Comparison of ENCODE assay signal across 7 cellular contexts in genomic region chr10:72340510-72340895, GRCh38. TPM values are rescaled to one million over a fixed set of nuclear protein-coding genes. Genes with fewer than 3 reads are reported as not detected.
DNase-seq lines count a peak whose midpoint lies in the region; ATAC-seq and TF ChIP-seq lines count a peak whose summit lies in the region.

No MANE protein-coding gene starts in this region.

- H3K27me3 ChIP-seq in effector memory CD4-positive, alpha-beta T cell (replicated peaks; ENCODE audit: control insufficient read depth, insufficient read depth, low read length, poor library complexity, severe bottlenecking), result no peaks in the 10 kb centered on the region
- H3K27me3 ChIP-seq in tibial artery, result no peaks in the 10 kb centered on the region

- CTCF ChIA-PET in activated CD8-positive, alpha-beta T cell treated with anti-CD3 and anti-CD28 coated beads for 36 hours (lab: Charles Lee), result interaction anchor here (0.6 to 10.9 kb wide), 19 partner anchors 9 to 292 kb away, joined by 3 to 164 read pairs (median 5); partner anchors contain the start of genes DDIT4 and DNAJB12

- peaks cover 23% of the 10 kb centered on the region for H3K4me1 ChIP-seq in effector memory CD4-positive, alpha-beta T cell (ENCODE audit: control insufficient read depth, insufficient read depth, low read length, poor library complexity, severe bottlenecking)
- peaks cover 6 to 31% (median 20%) of the 10 kb centered on the region in 4 donors for H3K4me1 ChIP-seq in tibial artery

- no peaks in the 10 kb centered on the region for H3K27me3 Mint-ChIP-seq in activated CD8-positive, alpha-beta T cell treated with anti-CD3 and anti-CD28 coated beads for 36 hours
- H3K27me3 Mint-ChIP-seq in naive B cell, result no peaks in the 10 kb centered on the region

- H3K4me3 Mint-ChIP-seq in activated CD8-positive, alpha-beta T cell treated with anti-CD3 and anti-CD28 coated beads for 36 hours, result no peak overlapping the region
- H3K4me3 Mint-ChIP-seq in naive B cell, result no peak overlapping the region

- peak overlapping the region; percentile 53 for H3K27ac Mint-ChIP-seq in activated CD8-positive, alpha-beta T cell treated with anti-CD3 and anti-CD28 coated beads for 36 hours
- peak overlapping the region in 4 of 6 donors; percentile 20 to 80 (median 53) for H3K27ac Mint-ChIP-seq in naive B cell

- peaks cover 42% of the 10 kb centered on the region for H3K36me3 ChIP-seq in effector memory CD4-positive, alpha-beta T cell (ENCODE audit: control insufficient read depth, insufficient read depth, low read length)
- H3K36me3 ChIP-seq in tibial artery, result peaks cover 61 to 77% (median 64%) of the 10 kb centered on the region in 3 donors

- H3K4me3 ChIP-seq in effector memory CD4-positive, alpha-beta T cell (ENCODE audit: insufficient read depth, low read depth, low read length, poor library complexity, severe bottlenecking), result no peak overlapping the region
- no peak overlapping the region for H3K4me3 ChIP-seq in tibial artery

- peaks cover 42% of the 10 kb centered on the region for H3K4me1 Mint-ChIP-seq in activated CD8-positive, alpha-beta T cell treated with anti-CD3 and anti-CD28 coated beads for 36 hours (ENCODE audit: low read depth)
- H3K4me1 Mint-ChIP-seq in naive B cell, result peaks cover 24 to 52% (median 46%) of the 10 kb centered on the region in 3 donors

- no peaks in the 10 kb centered on the region for H3K9me3 ChIP-seq in effector memory CD4-positive, alpha-beta T cell (ENCODE audit: control insufficient read depth, low read length)
- no peaks in the 10 kb centered on the region for H3K9me3 ChIP-seq in tibial artery

- DNase-seq in NAMALWA (ENCODE audit: low spot score), result peak; percentile 62
- peak; percentile 86 for DNase-seq in activated CD8-positive, alpha-beta T cell treated with anti-CD3 and anti-CD28 coated beads for 36 hours
- peak; percentile 56 to 65 (median 61) for DNase-seq in effector memory CD4-positive, alpha-beta T cell
- peak; percentile 75 for DNase-seq in naive B cell
- peak in 1 of 2 donors; percentile 77 for DNase-seq in tibial artery

- intact Hi-C loops in activated CD8-positive, alpha-beta T cell treated with anti-CD3 and anti-CD28 coated beads for 36 hours (cut with micrococcal nuclease), result no loop called here
- intact Hi-C loops in tibial artery (cut with DNase I; ENCODE audit: low total_unique reads), result loop anchor here (5.0 kb wide), 1 partner anchor 213 kb away; no protein-coding TSS in a partner anchor

- TF ChIP-seq CTCF in GM12873 (IDR thresholded peaks at IDR 0.05; ENCODE audit: insufficient read depth, low read depth, low read length, missing control alignments) (peak; percentile 99), tibial artery (IDR thresholded peaks at IDR 0.05) (peak; percentile 90 to 93)
- TF ChIP-seq CTCF in activated CD8-positive, alpha-beta T cell treated with anti-CD3 and anti-CD28 coated beads for 36 hours (IDR thresholded peaks at IDR 0.05), result peak; percentile 99

- peaks cover 40% of the 10 kb centered on the region for H3K36me3 Mint-ChIP-seq in activated CD8-positive, alpha-beta T cell treated with anti-CD3 and anti-CD28 coated beads for 36 hours (ENCODE audit: low read depth)
- H3K36me3 Mint-ChIP-seq in naive B cell, result peaks cover 0 to 13% of the 10 kb centered on the region in 2 donors

- ATAC-seq in activated CD8-positive, alpha-beta T cell treated with anti-CD3 and anti-CD28 coated beads for 36 hours, result peak; percentile 60
- ATAC-seq in naive B cell (ENCODE audit: low read depth in 2 of 2), result peak; percentile 59 to 69
- ATAC-seq in GM18520 (IDR thresholded peaks at IDR 0.05; ENCODE audit: unreplicated experiment), result no peak

- no peaks in the 10 kb centered on the region for H3K9me3 Mint-ChIP-seq in activated CD8-positive, alpha-beta T cell treated with anti-CD3 and anti-CD28 coated beads for 36 hours
- no peaks in the 10 kb centered on the region for H3K9me3 Mint-ChIP-seq in naive B cell

- H3K27ac ChIP-seq in effector memory CD4-positive, alpha-beta T cell (ENCODE audit: insufficient read depth, low read length, poor library complexity, severe bottlenecking), result no peak overlapping the region
- H3K27ac ChIP-seq in tibial artery, result peak overlapping the region in 1 of 2 donors; percentile 5

- POLR2A ChIA-PET in activated CD8-positive, alpha-beta T cell treated with anti-CD3 and anti-CD28 coated beads for 36 hours (lab: Charles Lee), result interaction anchor here (0.6 to 6.6 kb wide), 5 partner anchors 13 to 291 kb away, joined by 3 to 57 read pairs (median 4); partner anchors contain the start of genes ANAPC16, ASCC1 and DNAJB12

RNA-seq across cellular contexts. Expression of gene DNAJB12, which starts 14.2 kb away (rescaled TPM):
- 10 to 100 TPM; 17.1 to 17.5 TPM for total RNA-seq in activated CD8-positive, alpha-beta T cell treated with anti-CD3 and anti-CD28 coated beads for 36 hours
- 10 to 100 TPM; 15.7 to 28.4 (median 18.6) TPM for polyA plus RNA-seq in naive B cell (ENCODE audit: low read depth in 6 of 6)
